8 cellular contexts compared by ENCODE assay signal in genomic region chr3:149128856-149129255, GRCh38. TPM values are rescaled to one million over a fixed set of nuclear protein-coding genes. Genes with fewer than 3 reads are reported as not detected.
A peak's percentile ranks its signal among the peaks of the same experiment; 100 is the strongest.
DNase-seq lines count a peak whose midpoint lies in the region; ATAC-seq and TF ChIP-seq lines count a peak whose summit lies in the region.

No MANE protein-coding gene starts in this region.

- intact Hi-C loops in breast epithelium (cut with DNase I; ENCODE audit: low total_unique reads), result loop anchor here (10.0 kb wide), 1 partner anchor 146 kb away; no protein-coding TSS in a partner anchor

- H3K9me3 ChIP-seq in BLaER1 (no peaks in the 10 kb centered on the region), breast epithelium (no peaks in the 10 kb centered on the region), mucosa of stomach (ENCODE audit: control insufficient read depth, low read length) (no peaks in the 10 kb centered on the region)

- H3K4me1 ChIP-seq in BLaER1, result peaks cover 24% of the 10 kb centered on the region
- peaks cover 0 to 10% of the 10 kb centered on the region in 2 donors for H3K4me1 ChIP-seq in breast epithelium
- H3K4me1 ChIP-seq in mucosa of stomach (ENCODE audit: control insufficient read depth, insufficient read depth, low read length), result peaks cover 14% of the 10 kb centered on the region

- no peaks in the 10 kb centered on the region for H4K20me1 ChIP-seq in BLaER1

- in situ Hi-C loops in GM13976 (cut with MboI; ENCODE audit: low sequenced_read_pairs, unreplicated experiment), result no loop called here

- DNase-seq in breast epithelium (ENCODE audit: low spot score in 2 of 2) (no peak), GM13976 (ENCODE audit: low spot score) (no peak), SW480 (ENCODE audit: low spot score) (no peak), NCI-H82 treated with DMSO at 0.1 percent for 48 hours (lab: John Stamatoyannopoulos, UW; ENCODE audit: unreplicated experiment) (no peak)

- H3K9ac ChIP-seq in BLaER1, result peak overlapping the region; percentile 81; the same call in 1 of the 2 replicates
- H3K9ac ChIP-seq in mucosa of stomach (ENCODE audit: low read length), result peak overlapping the region; percentile 63

- no peak overlapping the region for H3K27ac ChIP-seq in BLaER1
- peak overlapping the region; percentile 85 to 88 for H3K27ac ChIP-seq in breast epithelium

- H3K27me3 ChIP-seq in BLaER1 (no peaks in the 10 kb centered on the region), breast epithelium (no peaks in the 10 kb centered on the region), mucosa of stomach (ENCODE audit: control insufficient read depth, insufficient read depth, low read length) (no peaks in the 10 kb centered on the region)

- TF ChIP-seq CTCF in breast epithelium (IDR thresholded peaks at IDR 0.05) (no peak), GM13976 (IDR thresholded peaks at IDR 0.05; ENCODE audit: borderline replicate concordance, control extremely low read depth, extremely low read depth, insufficient read depth, missing control alignments) (no peak)

- H3K36me3 ChIP-seq in BLaER1 (peaks cover 9% of the 10 kb centered on the region; the same call in 1 of the 2 replicates), breast epithelium (no peaks in the 10 kb centered on the region), mucosa of stomach (ENCODE audit: control insufficient read depth, insufficient read depth, low read length) (no peaks in the 10 kb centered on the region)

- H3K4me2 ChIP-seq in BLaER1, result peak overlapping the region; percentile 68

- no peak for TF ChIP-seq POLR2A in breast epithelium (IDR thresholded peaks at IDR 0.05)

- H3K4me3 ChIP-seq in BLaER1 (peak overlapping the region; percentile 89), breast epithelium (peak overlapping the region; percentile 85 to 98 (median 91)), mucosa of stomach (ENCODE audit: low read length) (peak overlapping the region; percentile 59)

- ATAC-seq in HG03354 (IDR thresholded peaks at IDR 0.05; ENCODE audit: poor library complexity, severe bottlenecking, unreplicated experiment) (peak; percentile 2), HG02885 (IDR thresholded peaks at IDR 0.05; ENCODE audit: poor library complexity, unreplicated experiment) (no peak)

RNA-seq across cellular contexts. Expression of gene HPS3, which starts 0.6 kb away (rescaled TPM):
- total RNA-seq in breast epithelium, result 10 to 100 TPM; 14.4 to 27.1 (median 26.2) TPM

RNA-seq across cellular contexts. Expression of gene HLTF, which starts 42.5 kb away (rescaled TPM):
- 10 to 100 TPM; 14.7 to 36.4 (median 22.6) TPM for total RNA-seq in breast epithelium
